Comparison of ENCODE assay signal across 9 cellular contexts in genomic region chr3:197297020-197297419, GRCh38. TPM values are rescaled to one million over a fixed set of nuclear protein-coding genes. Genes with fewer than 3 reads are reported as not detected.
DNase-seq lines count a peak whose midpoint lies in the region; FAIRE-seq and TF ChIP-seq lines count a peak whose summit lies in the region.
"Had no signal": no experiment of that assay in that cellular context is flagged by ENCODE, and none has a peak within 500 bp of the region (broad histone marks: within the 10 kb centered on the region; RNA-seq: fewer than 3 reads in every experiment).

No MANE protein-coding gene starts in this region.

- H3K9me3 ChIP-seq in Peyer's patch (no peaks in the 10 kb centered on the region), parathyroid adenoma (ENCODE audit: control insufficient read depth, low read length) (no peaks in the 10 kb centered on the region)

- H3K4me3 ChIP-seq in Peyer's patch (peak overlapping the region; percentile 81 to 99 (median 87)), epithelial cell of proximal tubule (ENCODE audit: low read depth, low read length) (peak overlapping the region; percentile 86), parathyroid adenoma (ENCODE audit: low read depth, low read length) (peak overlapping the region; percentile 73)

- no peak for TF ChIP-seq CTCF in Peyer's patch (IDR thresholded peaks at IDR 0.05)
- TF ChIP-seq CTCF in epithelial cell of proximal tubule (conservative IDR thresholded peaks at IDR 0.05; ENCODE audit: low read depth, low read length): no peak
- TF ChIP-seq CTCF in parathyroid adenoma (IDR thresholded peaks at IDR 0.05): no peak

- H3K27me3 ChIP-seq in Peyer's patch (no peaks in the 10 kb centered on the region), parathyroid adenoma (ENCODE audit: control insufficient read depth, insufficient read depth, low read length) (no peaks in the 10 kb centered on the region)

- no peak for TF ChIP-seq POLR2A in Peyer's patch (IDR thresholded peaks at IDR 0.05)

- H2AFZ ChIP-seq in parathyroid adenoma: peak overlapping the region; percentile 98

- no peaks in the 10 kb centered on the region for H3K79me2 ChIP-seq in parathyroid adenoma

- H3K36me3 ChIP-seq in Peyer's patch: no peaks in the 10 kb centered on the region
- no peaks in the 10 kb centered on the region for H3K36me3 ChIP-seq in parathyroid adenoma (ENCODE audit: control insufficient read depth, insufficient read depth, low read length)

- H3K4me2 ChIP-seq in parathyroid adenoma (ENCODE audit: low read length): peak overlapping the region; percentile 90

- no peak overlapping the region for H3K9ac ChIP-seq in parathyroid adenoma

- peaks cover 0 to 17% (median 0%) of the 10 kb centered on the region in 4 donors for H3K4me1 ChIP-seq in Peyer's patch
- H3K4me1 ChIP-seq in parathyroid adenoma: peaks cover 4% of the 10 kb centered on the region

- no peak for FAIRE-seq in HTR-8/SVneo (lab: Jason Lieb, UNC)
- FAIRE-seq: A204.1 had no signal

- H3K27ac ChIP-seq in Peyer's patch (peak overlapping the region; percentile 88 to 99 (median 94)), parathyroid adenoma (peak overlapping the region; percentile 59)

- DNase-seq in DMS 273 (lab: John Stamatoyannopoulos, UW; ENCODE audit: unreplicated experiment): peak; percentile 45
- no peak for DNase-seq in DMS 273 treated with DMSO at 0.1 percent for 48 hours (lab: John Stamatoyannopoulos, UW)
- DNase-seq in Peyer's patch: no peak
- no peak for DNase-seq in epithelial cell of proximal tubule (ENCODE audit: low read depth)
- DNase-seq in NCI-H1048 (lab: John Stamatoyannopoulos, UW): no peak
- DNase-seq in C1 segment of cervical spinal cord (lab: John Stamatoyannopoulos, UW): no peak
- no peak for DNase-seq in HTR-8/SVneo (ENCODE audit: insufficient read length, low spot score)

RNA-seq across cellular contexts. Expression of gene DLG1, which starts 1.4 kb away (rescaled TPM):
- total RNA-seq in Peyer's patch: 100 to 1,000 TPM; 136 to 221 (median 172) TPM
- 49.7 and 67.6 TPM in 2 replicates for total RNA-seq in epithelial cell of proximal tubule
